11 cellular contexts compared by ENCODE assay signal in the genomic region with DNA sequence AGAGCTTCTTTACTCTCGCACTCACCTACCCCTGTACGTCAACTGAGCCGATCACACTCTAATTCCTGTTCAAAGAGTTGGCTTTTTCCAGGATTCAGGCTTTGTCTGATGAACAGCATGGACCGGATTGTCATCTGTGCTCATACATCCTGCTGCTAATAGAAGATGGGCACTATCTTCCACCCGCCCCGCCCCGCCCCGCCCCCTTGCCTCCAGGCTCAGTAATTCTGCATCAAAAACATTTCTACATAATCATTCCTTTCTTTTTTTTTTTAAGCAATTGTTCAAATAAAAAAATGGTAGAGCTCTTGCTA. TPM values are rescaled to one million over a fixed set of nuclear protein-coding genes. Genes with fewer than 3 reads are reported as not detected.
DNase-seq lines count a peak whose midpoint lies in the region; ATAC-seq and TF ChIP-seq lines count a peak whose summit lies in the region.
"Had no signal": no experiment of that assay in that cellular context is flagged by ENCODE, and none has a peak within 500 bp of the region (broad histone marks: within the 10 kb centered on the region; RNA-seq: fewer than 3 reads in every experiment).

No MANE protein-coding gene starts in this region.

- no peak for DNase-seq in GM23248
- DNase-seq in epithelial cell of esophagus (ENCODE audit: low read depth) = no peak
- no peak for DNase-seq in osteocyte (ENCODE audit: extremely low spot score, unreplicated experiment)
- DNase-seq in NCI-H526 (lab: John Stamatoyannopoulos, UW) = no peak
- no peak for DNase-seq in iPS-NIHi7 (ENCODE audit: extremely low spot score)
- no peak for DNase-seq in right atrium auricular region (ENCODE audit: low spot score)
- DNase-seq: NCI-H1436 had no signal

- H3K27me3 ChIP-seq in GM23248 (replicated peaks; ENCODE audit: insufficient read depth) (peaks cover 64% of the 10 kb centered on the region), right atrium auricular region (no peaks in the 10 kb centered on the region)

- 37% methylated on average over 8 of the region's 8 CpGs for WGBS in GM23248 (ENCODE audit: low coverage in 1 of 2, low lambda C conversion rate in 2 of 2, missing lambda C conversion rate in 2 of 2), 2 experiments

- TF ChIP-seq CTCF in epithelial cell of esophagus (IDR thresholded peaks at IDR 0.05; ENCODE audit: insufficient read depth, low read depth, low read length, missing control alignments) (no peak), osteocyte (IDR thresholded peaks at IDR 0.05) (no peak), right atrium auricular region (IDR thresholded peaks at IDR 0.05) (no peak)

- H3F3A ChIP-seq in GM23248 (ENCODE audit: insufficient read depth) = no peaks in the 10 kb centered on the region

- H3K9me2 ChIP-seq in GM23248 (ENCODE audit: insufficient read depth) = no peaks in the 10 kb centered on the region

- in situ Hi-C loops in GM23248 (cut with MboI) = loop anchor here (10.0 to 25.0 kb wide), 2 partner anchors 138 to 576 kb away; no protein-coding TSS in a partner anchor

- H3K4me3 Mint-ChIP-seq in osteocyte (ENCODE audit: unreplicated experiment) = peak overlapping the region; percentile 67

- H3K27ac ChIP-seq in GM23248 (no peak overlapping the region), right atrium auricular region (no peak overlapping the region)
- H3K27ac ChIP-seq: HL-60 had no signal

- H3K79me2 ChIP-seq in GM23248 (ENCODE audit: insufficient read depth) = no peaks in the 10 kb centered on the region

- H4K20me1 ChIP-seq in GM23248 (ENCODE audit: insufficient read depth) = no peaks in the 10 kb centered on the region

- H3K4me1 Mint-ChIP-seq in osteocyte (ENCODE audit: unreplicated experiment) = peaks cover 18% of the 10 kb centered on the region

- H3K4me1 ChIP-seq in GM23248 (ENCODE audit: insufficient read depth) (no peaks in the 10 kb centered on the region), right atrium auricular region (no peaks in the 10 kb centered on the region)

- peak; percentile 82 for ATAC-seq in SK-N-SH treated with all-trans-retinoic acid at 6 μM for 48 hours
- ATAC-seq in HG02571 (IDR thresholded peaks at IDR 0.05; ENCODE audit: unreplicated experiment) = no peak
- ATAC-seq: activated CD4-positive, CD25-positive, alpha-beta regulatory T cell treated with anti-CD3 and anti-CD28 coated beads, Interleukin-2, amount 50 U/mL, for 24 hours had no signal

- H3K4me3 ChIP-seq in GM23248 = peak overlapping the region; percentile 64
- peak overlapping the region; percentile 14 for H3K4me3 ChIP-seq in epithelial cell of esophagus (ENCODE audit: low read length)
- peak overlapping the region in 1 of 2 donors; percentile 2 for H3K4me3 ChIP-seq in right atrium auricular region

- H3K27me3 Mint-ChIP-seq in osteocyte (ENCODE audit: unreplicated experiment) = peaks cover 45% of the 10 kb centered on the region

- H3K9me3 ChIP-seq in GM23248 (ENCODE audit: low read depth) (no peaks in the 10 kb centered on the region), right atrium auricular region (peaks cover 0 to 5% of the 10 kb centered on the region in 2 donors)

- H3K36me3 Mint-ChIP-seq in osteocyte (ENCODE audit: unreplicated experiment) = no peaks in the 10 kb centered on the region

- no peaks in the 10 kb centered on the region for H3K9me3 Mint-ChIP-seq in osteocyte (ENCODE audit: unreplicated experiment)

- peak overlapping the region; percentile 88 for H3K4me2 ChIP-seq in GM23248 (ENCODE audit: unreplicated experiment)

- peak overlapping the region; percentile 59 for H2AFZ ChIP-seq in GM23248

- no peak overlapping the region for H3K27ac Mint-ChIP-seq in osteocyte (ENCODE audit: unreplicated experiment)

- no peak overlapping the region for H3K9ac ChIP-seq in GM23248

- H3K36me3 ChIP-seq in GM23248 (ENCODE audit: low read depth) (no peaks in the 10 kb centered on the region), right atrium auricular region (no peaks in the 10 kb centered on the region)

TF ChIP-seq in SK-N-SH treated with all-trans-retinoic acid at 6 μM for 48 hours, 23 proteins besides CTCF, POLR2A, EP300 and RAD21:
- no peak for TF ChIP-seq RARB (CRISPR knock-in tag; IDR thresholded peaks at IDR 0.05)
- TF ChIP-seq BACH2 (CRISPR knock-in tag; IDR thresholded peaks at IDR 0.05; ENCODE audit: borderline replicate concordance) = no peak
- no peak for TF ChIP-seq ISL1 (CRISPR knock-in tag; IDR thresholded peaks at IDR 0.05)
- TF ChIP-seq ZC3H10 (CRISPR knock-in tag; IDR thresholded peaks at IDR 0.05) = no peak
- TF ChIP-seq OSR1 (CRISPR knock-in tag; IDR thresholded peaks at IDR 0.05) = no peak
- TF ChIP-seq, protein P1, sequence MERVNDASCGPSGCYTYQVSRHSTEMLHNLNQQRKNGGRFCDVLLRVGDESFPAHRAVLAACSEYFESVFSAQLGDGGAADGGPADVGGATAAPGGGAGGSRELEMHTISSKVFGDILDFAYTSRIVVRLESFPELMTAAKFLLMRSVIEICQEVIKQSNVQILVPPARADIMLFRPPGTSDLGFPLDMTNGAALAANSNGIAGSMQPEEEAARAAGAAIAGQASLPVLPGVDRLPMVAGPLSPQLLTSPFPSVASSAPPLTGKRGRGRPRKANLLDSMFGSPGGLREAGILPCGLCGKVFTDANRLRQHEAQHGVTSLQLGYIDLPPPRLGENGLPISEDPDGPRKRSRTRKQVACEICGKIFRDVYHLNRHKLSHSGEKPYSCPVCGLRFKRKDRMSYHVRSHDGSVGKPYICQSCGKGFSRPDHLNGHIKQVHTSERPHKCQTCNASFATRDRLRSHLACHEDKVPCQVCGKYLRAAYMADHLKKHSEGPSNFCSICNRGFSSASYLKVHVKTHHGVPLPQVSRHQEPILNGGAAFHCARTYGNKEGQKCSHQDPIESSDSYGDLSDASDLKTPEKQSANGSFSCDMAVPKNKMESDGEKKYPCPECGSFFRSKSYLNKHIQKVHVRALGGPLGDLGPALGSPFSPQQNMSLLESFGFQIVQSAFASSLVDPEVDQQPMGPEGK (CRISPR knock-in tag; IDR thresholded peaks at IDR 0.05; ENCODE audit: borderline replicate concordance) = no peak
- TF ChIP-seq ESRRG (CRISPR knock-in tag; IDR thresholded peaks at IDR 0.05) = no peak
- no peak for TF ChIP-seq CSDC2 (CRISPR knock-in tag; IDR thresholded peaks at IDR 0.05)
- TF ChIP-seq ZNF565 (CRISPR knock-in tag; conservative IDR thresholded peaks at IDR 0.05; ENCODE audit: low read depth) = no peak
- TF ChIP-seq, protein P2, sequence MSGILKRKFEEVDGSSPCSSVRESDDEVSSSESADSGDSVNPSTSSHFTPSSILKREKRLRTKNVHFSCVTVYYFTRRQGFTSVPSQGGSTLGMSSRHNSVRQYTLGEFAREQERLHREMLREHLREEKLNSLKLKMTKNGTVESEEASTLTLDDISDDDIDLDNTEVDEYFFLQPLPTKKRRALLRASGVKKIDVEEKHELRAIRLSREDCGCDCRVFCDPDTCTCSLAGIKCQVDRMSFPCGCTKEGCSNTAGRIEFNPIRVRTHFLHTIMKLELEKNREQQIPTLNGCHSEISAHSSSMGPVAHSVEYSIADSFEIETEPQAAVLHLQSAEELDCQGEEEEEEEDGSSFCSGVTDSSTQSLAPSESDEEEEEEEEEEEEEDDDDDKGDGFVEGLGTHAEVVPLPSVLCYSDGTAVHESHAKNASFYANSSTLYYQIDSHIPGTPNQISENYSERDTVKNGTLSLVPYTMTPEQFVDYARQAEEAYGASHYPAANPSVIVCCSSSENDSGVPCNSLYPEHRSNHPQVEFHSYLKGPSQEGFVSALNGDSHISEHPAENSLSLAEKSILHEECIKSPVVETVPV (CRISPR knock-in tag; IDR thresholded peaks at IDR 0.05) = no peak
- no peak for TF ChIP-seq SNAI2 (CRISPR knock-in tag; IDR thresholded peaks at IDR 0.05)
- no peak for TF ChIP-seq ZFP30 (CRISPR knock-in tag; IDR thresholded peaks at IDR 0.05)
- no peak for TF ChIP-seq PPARA (CRISPR knock-in tag; IDR thresholded peaks at IDR 0.05; ENCODE audit: borderline replicate concordance)
- TF ChIP-seq, protein P3, sequence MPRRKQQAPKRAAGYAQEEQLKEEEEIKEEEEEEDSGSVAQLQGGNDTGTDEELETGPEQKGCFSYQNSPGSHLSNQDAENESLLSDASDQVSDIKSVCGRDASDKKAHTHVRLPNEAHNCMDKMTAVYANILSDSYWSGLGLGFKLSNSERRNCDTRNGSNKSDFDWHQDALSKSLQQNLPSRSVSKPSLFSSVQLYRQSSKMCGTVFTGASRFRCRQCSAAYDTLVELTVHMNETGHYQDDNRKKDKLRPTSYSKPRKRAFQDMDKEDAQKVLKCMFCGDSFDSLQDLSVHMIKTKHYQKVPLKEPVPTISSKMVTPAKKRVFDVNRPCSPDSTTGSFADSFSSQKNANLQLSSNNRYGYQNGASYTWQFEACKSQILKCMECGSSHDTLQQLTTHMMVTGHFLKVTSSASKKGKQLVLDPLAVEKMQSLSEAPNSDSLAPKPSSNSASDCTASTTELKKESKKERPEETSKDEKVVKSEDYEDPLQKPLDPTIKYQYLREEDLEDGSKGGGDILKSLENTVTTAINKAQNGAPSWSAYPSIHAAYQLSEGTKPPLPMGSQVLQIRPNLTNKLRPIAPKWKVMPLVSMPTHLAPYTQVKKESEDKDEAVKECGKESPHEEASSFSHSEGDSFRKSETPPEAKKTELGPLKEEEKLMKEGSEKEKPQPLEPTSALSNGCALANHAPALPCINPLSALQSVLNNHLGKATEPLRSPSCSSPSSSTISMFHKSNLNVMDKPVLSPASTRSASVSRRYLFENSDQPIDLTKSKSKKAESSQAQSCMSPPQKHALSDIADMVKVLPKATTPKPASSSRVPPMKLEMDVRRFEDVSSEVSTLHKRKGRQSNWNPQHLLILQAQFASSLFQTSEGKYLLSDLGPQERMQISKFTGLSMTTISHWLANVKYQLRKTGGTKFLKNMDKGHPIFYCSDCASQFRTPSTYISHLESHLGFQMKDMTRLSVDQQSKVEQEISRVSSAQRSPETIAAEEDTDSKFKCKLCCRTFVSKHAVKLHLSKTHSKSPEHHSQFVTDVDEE (CRISPR knock-in tag; IDR thresholded peaks at IDR 0.05) = no peak
- TF ChIP-seq ZNF70 (CRISPR knock-in tag; IDR thresholded peaks at IDR 0.05) = no peak
- TF ChIP-seq TCF4 (CRISPR knock-in tag; IDR thresholded peaks at IDR 0.05; ENCODE audit: borderline replicate concordance) = no peak
- TF ChIP-seq ZNF8 (CRISPR knock-in tag; IDR thresholded peaks at IDR 0.05) = no peak
- no peak for TF ChIP-seq TOX (CRISPR knock-in tag; IDR thresholded peaks at IDR 0.05; ENCODE audit: borderline replicate concordance)
- no peak for TF ChIP-seq ZFP3 (CRISPR knock-in tag; IDR thresholded peaks at IDR 0.05)

RNA-seq across cellular contexts. Expression of a gene that starts 12.0 kb away (rescaled TPM):
- not detected in 2 replicates for total RNA-seq in GM23248 (2014; rRNA removed; shearing (Covaris generic))
- polyA plus RNA-seq in GM23248 (2016; fragmentation: Nextera tagmentation; extraction: Ambion mirVana) = not detected in 2 replicates
- total RNA-seq in osteocyte (not detected in 2 replicates), right atrium auricular region (not detected)

RNA-seq across cellular contexts. Expression of a gene that starts 22.9 kb away (rescaled TPM):
- 3.4 and 3.7 TPM in 2 replicates for total RNA-seq in GM23248 (2014; rRNA removed; shearing (Covaris generic))
- polyA plus RNA-seq in GM23248 (2016; fragmentation: Nextera tagmentation; extraction: Ambion mirVana) = 11.8 and 11.9 TPM in 2 replicates
- 4.4 and 5.6 TPM in 2 replicates for total RNA-seq in osteocyte
- 1 to 10 TPM in 1 of 2 donors, not detected in 1; 1.9 TPM for total RNA-seq in right atrium auricular region
